In genomic region chr12:120236809-120237208, GRCh38 we compare ENCODE assay signal across 9 cellular contexts. TPM values are rescaled to one million over a fixed set of nuclear protein-coding genes. Genes with fewer than 3 reads are reported as not detected.
DNase-seq lines count a peak whose midpoint lies in the region; ATAC-seq and TF ChIP-seq lines count a peak whose summit lies in the region.
"Not testable (repeated sequence)": the region's sequence is repeated elsewhere in the genome, so short reads cannot be mapped to it uniquely, and the experiment has no call there.
"Had no signal": no experiment of that assay in that cellular context is flagged by ENCODE, and none has a peak within 500 bp of the region (broad histone marks: within the 10 kb centered on the region; RNA-seq: fewer than 3 reads in every experiment).

No MANE protein-coding gene starts in this region.

- TF ChIP-seq CTCF in coronary artery (IDR thresholded peaks at IDR 0.05); heart left ventricle (IDR thresholded peaks at IDR 0.05); mesothelial cell of epicardium (IDR thresholded peaks at IDR 0.05; ENCODE audit: unreplicated experiment); psoas muscle (IDR thresholded peaks at IDR 0.05): not testable (repeated sequence)

- DNase-seq in GM23248; T-helper 17 cell; heart left ventricle; mesothelial cell of epicardium (ENCODE audit: low spot score in 2 of 2, unreplicated experiment in 2 of 2); psoas muscle: not testable (repeated sequence)
- peak; percentile 62 for DNase-seq in coronary artery (ENCODE audit: low spot score)

- H3K9ac ChIP-seq in GM23248, result peak overlapping the region; percentile 80
- H3K9ac ChIP-seq in subcutaneous abdominal adipose tissue (ENCODE audit: low read length in 5 of 5), result not testable (repeated sequence)

- not testable (repeated sequence) for H3K27me3 ChIP-seq in GM23248 (replicated peaks; ENCODE audit: insufficient read depth); heart left ventricle; psoas muscle (ENCODE audit: insufficient read depth in 3 of 3, low read length in 2 of 3); subcutaneous abdominal adipose tissue (ENCODE audit: control insufficient read depth in 5 of 5, insufficient read depth in 4 of 5, low read length in 5 of 5)

- H2AFZ ChIP-seq in GM23248, result not testable (repeated sequence)

- H3K27me3 Mint-ChIP-seq in T-helper 17 cell; mesothelial cell of epicardium (ENCODE audit: low read depth): not testable (repeated sequence)

- H3K27ac ChIP-seq in GM23248 (peak overlapping the region; percentile 98), coronary artery (peak overlapping the region in 1 of 2 donors; percentile 83), heart left ventricle (peak overlapping the region; percentile 44 to 97 (median 91)), psoas muscle (peak overlapping the region; percentile 99), subcutaneous abdominal adipose tissue (ENCODE audit: low read depth, low read length) (peak overlapping the region; percentile 82)

- H3K4me1 Mint-ChIP-seq in T-helper 17 cell (peaks cover 59% of the 10 kb centered on the region), mesothelial cell of epicardium (peaks cover 75% of the 10 kb centered on the region)

- in situ Hi-C loops in GM23248 (cut with MboI), result not testable (repeated sequence)

- not testable (repeated sequence) for H4K20me1 ChIP-seq in GM23248 (ENCODE audit: insufficient read depth)

- H3K27ac Mint-ChIP-seq in T-helper 17 cell, result peak overlapping the region; percentile 1
- H3K27ac Mint-ChIP-seq in mesothelial cell of epicardium, result peak overlapping the region; percentile 83

- H3F3A ChIP-seq in GM23248 (ENCODE audit: insufficient read depth), result peaks cover 66% of the 10 kb centered on the region

- not testable (repeated sequence) for H3K4me3 Mint-ChIP-seq in T-helper 17 cell, mesothelial cell of epicardium

- ATAC-seq in T-helper 17 cell, heart left ventricle, psoas muscle: not testable (repeated sequence)

- H3K79me2 ChIP-seq in GM23248 (ENCODE audit: insufficient read depth), result peaks cover 92% of the 10 kb centered on the region

- H3K9me3 ChIP-seq in GM23248 (ENCODE audit: low read depth); T-helper 17 cell (ENCODE audit: control insufficient read depth, low read length, poor library complexity, severe bottlenecking); heart left ventricle; psoas muscle; subcutaneous abdominal adipose tissue (ENCODE audit: control insufficient read depth in 5 of 5, low read length in 5 of 5): not testable (repeated sequence)

- not testable (repeated sequence) for TF ChIP-seq POLR2A in heart left ventricle (IDR thresholded peaks at IDR 0.05)

- intact Hi-C loops in heart left ventricle (cut with DNase I); psoas muscle (cut with DNase I): not testable (repeated sequence)

- H3K9me3 Mint-ChIP-seq in mesothelial cell of epicardium, result not testable (repeated sequence)

- H3K36me3 Mint-ChIP-seq in T-helper 17 cell (ENCODE audit: low read depth); mesothelial cell of epicardium: not testable (repeated sequence)

- WGBS in GM23248 (ENCODE audit: low coverage in 1 of 2, low lambda C conversion rate in 2 of 2, missing lambda C conversion rate in 2 of 2), 2 experiments, result 94 to 97% methylated on average over 3 of the region's 3 CpGs
- 83 to 94% (median 87%) methylated on average over 3 of the region's 3 CpGs for WGBS in heart left ventricle, 4 donors
- WGBS in psoas muscle, 3 donors, result 54 to 96% (median 71%) methylated on average over 3 of the region's 3 CpGs

- H3K4me3 ChIP-seq in GM23248; coronary artery; heart left ventricle; psoas muscle; subcutaneous abdominal adipose tissue (ENCODE audit: low read depth in 1 of 5, low read length in 5 of 5): not testable (repeated sequence)

- H3K36me3 ChIP-seq in GM23248 (ENCODE audit: low read depth); heart left ventricle; psoas muscle (ENCODE audit: insufficient read depth in 1 of 2, low read depth in 1 of 2); subcutaneous abdominal adipose tissue (ENCODE audit: control insufficient read depth in 5 of 5, insufficient read depth in 5 of 5, low read length in 5 of 5): not testable (repeated sequence)

- H3K9me2 ChIP-seq in GM23248 (ENCODE audit: insufficient read depth), result not testable (repeated sequence)

- peak overlapping the region; percentile 76 for H3K4me2 ChIP-seq in GM23248 (ENCODE audit: unreplicated experiment)

- H3K4me1 ChIP-seq in GM23248 (ENCODE audit: insufficient read depth) (peaks cover 86% of the 10 kb centered on the region), heart left ventricle (peaks cover 61 to 100% (median 100%) of the 10 kb centered on the region in 12 donors), psoas muscle (peaks cover 98% of the 10 kb centered on the region), subcutaneous abdominal adipose tissue (ENCODE audit: control insufficient read depth in 5 of 5, insufficient read depth in 5 of 5, low read length in 5 of 5) (peaks cover 56 to 96% (median 93%) of the 10 kb centered on the region in 5 donors)

RNA-seq across cellular contexts. Expression of gene PXN, which starts 28.7 kb away (rescaled TPM):
- total RNA-seq in GM23248 (2014; rRNA removed; shearing (Covaris generic)), result 63.7 and 87.2 TPM in 2 replicates
- polyA plus RNA-seq in GM23248 (2016; fragmentation: Nextera tagmentation; extraction: Ambion mirVana), result 134 and 135 TPM in 2 replicates
- 100 to 1,000 TPM; 155 to 190 TPM for total RNA-seq in T-helper 17 cell
- total RNA-seq in heart left ventricle, result 100 to 1,000 TPM in 1 of 9 donors, 10 to 100 TPM in 8; 34.3 to 103 (median 69.9) TPM
- polyA plus RNA-seq in heart left ventricle, result 10 to 100 TPM; 58.7 to 90.5 TPM
- 113 to 123 TPM (median 117 TPM) in 3 replicates for total RNA-seq in mesothelial cell of epicardium
- total RNA-seq in psoas muscle, result 100 to 1,000 TPM in 2 of 4 donors, 10 to 100 TPM in 2; 67.6 to 166 (median 106) TPM
- polyA plus RNA-seq in psoas muscle, result 100 to 1,000 TPM in 1 of 3 donors, 10 to 100 TPM in 2; 64.7 to 147 (median 96.2) TPM

RNA-seq across cellular contexts. Expression of gene RPLP0, which starts 35.9 kb away (rescaled TPM):
- total RNA-seq in GM23248 (2014; rRNA removed; shearing (Covaris generic)), result 4,120 and 4,786 TPM in 2 replicates
- polyA plus RNA-seq in GM23248 (2016; fragmentation: Nextera tagmentation; extraction: Ambion mirVana) (1,272 and 1,276 TPM in 2 replicates), heart left ventricle (1,000 to 10,000 TPM in 1 of 2 donors, 100 to 1,000 TPM in 1; 692 to 3,248 TPM), psoas muscle (1,000 to 10,000 TPM; 2,571 to 2,845 (median 2,673) TPM)
- total RNA-seq in T-helper 17 cell (1,000 to 10,000 TPM; 2,187 to 2,381 TPM), heart left ventricle (1,000 to 10,000 TPM in 3 of 9 donors, 100 to 1,000 TPM in 6; 487 to 1,330 (median 861) TPM), mesothelial cell of epicardium (1,924 to 1,989 TPM (median 1,950 TPM) in 3 replicates), psoas muscle (1,000 to 10,000 TPM in 3 of 4 donors, 100 to 1,000 TPM in 1; 662 to 1,479 (median 1,333) TPM)

RNA-seq across cellular contexts. Expression of gene GCN1, which starts 42.3 kb away (rescaled TPM):
- total RNA-seq in GM23248 (2014; rRNA removed; shearing (Covaris generic)), result 74.8 and 79.7 TPM in 2 replicates
- 24.2 and 24.5 TPM in 2 replicates for polyA plus RNA-seq in GM23248 (2016; fragmentation: Nextera tagmentation; extraction: Ambion mirVana)
- total RNA-seq in T-helper 17 cell, result 100 to 1,000 TPM; 150 to 163 TPM
- 10 to 100 TPM; 24.4 to 51.7 (median 34.6) TPM for total RNA-seq in heart left ventricle
- polyA plus RNA-seq in heart left ventricle, result 10 to 100 TPM in 1 of 2 donors, 1 to 10 TPM in 1; 7.2 to 26.7 TPM
- total RNA-seq in mesothelial cell of epicardium, result 121 to 134 TPM (median 127 TPM) in 3 replicates
- total RNA-seq in psoas muscle, result 10 to 100 TPM; 63.1 to 80.9 (median 68.6) TPM
- polyA plus RNA-seq in psoas muscle, result 10 to 100 TPM; 19.6 to 55.7 (median 43.2) TPM

RNA-seq across cellular contexts. Expression of gene RNU4-2, which starts 54.9 kb away (rescaled TPM):
- total RNA-seq in GM23248 (2014; rRNA removed; shearing (Covaris generic)), result under 0.01 TPM in 1 of 2 replicates, not detected in the other
- polyA plus RNA-seq in GM23248 (2016; fragmentation: Nextera tagmentation; extraction: Ambion mirVana), result 4.0 and 6.9 TPM in 2 replicates
- total RNA-seq in T-helper 17 cell, result over 10,000 TPM; 12,026 to 15,039 TPM
- over 10,000 TPM in 3 of 9 donors, 1,000 to 10,000 TPM in 4, not detected in 2; 3,467 to 16,563 (median 7,253) TPM for total RNA-seq in heart left ventricle
- polyA plus RNA-seq in heart left ventricle, result not detected
- total RNA-seq in mesothelial cell of epicardium, result 9,118 to 10,048 TPM (median 9,930 TPM) in 3 replicates
- over 10,000 TPM in 3 of 4 donors, 1,000 to 10,000 TPM in 1; 9,511 to 17,387 (median 16,401) TPM for total RNA-seq in psoas muscle
- polyA plus RNA-seq in psoas muscle, result not detected
- polyA plus RNA-seq: K562 had no signal

RNA-seq across cellular contexts. Expression of gene RNU4-1, which starts 56.2 kb away (rescaled TPM):
- not detected in 2 replicates for total RNA-seq in GM23248 (2014; rRNA removed; shearing (Covaris generic))
- 4.1 TPM in 1 of 2 replicates, not detected in the other for polyA plus RNA-seq in GM23248 (2016; fragmentation: Nextera tagmentation; extraction: Ambion mirVana)
- total RNA-seq in T-helper 17 cell, result 1,000 to 10,000 TPM; 2,168 to 2,286 TPM
- 1,000 to 10,000 TPM in 4 of 9 donors, 100 to 1,000 TPM in 3, not detected in 2; 376 to 4,299 (median 1,541) TPM for total RNA-seq in heart left ventricle
- not detected for polyA plus RNA-seq in heart left ventricle
- 5,196 to 5,477 TPM (median 5,368 TPM) in 3 replicates for total RNA-seq in mesothelial cell of epicardium
- total RNA-seq in psoas muscle, result 1,000 to 10,000 TPM; 1,144 to 3,144 (median 2,601) TPM
- polyA plus RNA-seq in psoas muscle, result not detected
- total RNA-seq: kidney epithelial cell had no signal
